ENCODE assay signal across 8 cellular contexts in the genomic region with DNA sequence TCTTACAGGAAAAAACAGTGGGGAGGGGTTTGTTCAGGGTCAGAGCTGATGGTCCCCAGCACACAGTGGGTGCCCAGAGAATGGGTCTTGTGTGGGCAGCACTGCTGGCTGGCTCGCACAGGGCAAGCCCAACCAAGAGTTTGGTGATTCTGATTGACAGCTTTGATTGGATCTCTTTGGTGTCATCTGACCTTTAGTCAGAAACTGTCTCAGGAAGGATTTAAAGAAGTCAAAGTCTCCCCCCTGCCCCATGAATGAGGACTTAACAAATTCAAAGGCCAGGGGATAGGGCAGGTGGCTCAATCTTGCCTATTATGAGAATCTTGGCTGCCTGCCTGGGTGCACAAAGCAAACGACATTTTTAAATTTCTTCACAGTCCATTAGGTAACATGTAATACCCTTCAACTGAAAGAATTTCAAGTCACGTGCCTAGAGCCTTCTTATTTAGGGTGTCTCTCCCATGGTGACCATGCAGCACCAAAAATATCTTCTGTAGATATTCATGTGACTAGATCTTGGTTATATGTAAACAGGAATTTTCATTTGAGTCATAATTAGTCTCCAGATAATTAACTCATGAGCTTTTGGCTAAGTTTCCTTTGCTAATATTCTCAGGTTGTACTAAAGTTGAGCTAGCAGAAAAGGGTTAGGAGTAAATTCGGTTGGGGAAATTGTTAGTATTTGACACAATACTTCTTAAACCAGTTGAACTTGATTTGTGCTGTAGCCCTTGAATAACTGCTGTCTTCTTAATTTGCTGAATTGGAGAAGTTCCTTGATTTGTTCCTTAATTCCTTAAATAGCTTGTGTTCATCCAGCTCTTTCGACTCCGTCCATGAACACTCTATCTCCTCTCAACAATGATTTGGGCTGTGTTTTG. TPM values are rescaled to one million over a fixed set of nuclear protein-coding genes. Genes with fewer than 3 reads are reported as not detected.
DNase-seq lines count a peak whose midpoint lies in the region; ATAC-seq and TF ChIP-seq lines count a peak whose summit lies in the region.

No MANE protein-coding gene starts in this region.

- H3K4me3 ChIP-seq in right lobe of liver, result no peak overlapping the region

- no peak for TF ChIP-seq CTCF in right lobe of liver (IDR thresholded peaks at IDR 0.05)
- no peak for TF ChIP-seq CTCF in GM10266 (IDR thresholded peaks at IDR 0.05; ENCODE audit: control insufficient read depth, insufficient read depth, low read depth, missing control alignments)

- H3K4me1 ChIP-seq in right lobe of liver, result peaks cover 2 to 74% (median 35%) of the 10 kb centered on the region in 4 donors

- no peaks in the 10 kb centered on the region for H3K27me3 ChIP-seq in right lobe of liver

- H3K27ac ChIP-seq in right lobe of liver, result peak overlapping the region; percentile 62 to 80 (median 77)

- ATAC-seq in right lobe of liver, result peak; percentile 28 to 61 (median 42)
- ATAC-seq in HG02938 (IDR thresholded peaks at IDR 0.05; ENCODE audit: unreplicated experiment), result no peak

- no peak for TF ChIP-seq POLR2A in right lobe of liver (IDR thresholded peaks at IDR 0.05)

- DNase-seq in AML-193 (lab: John Stamatoyannopoulos, UW), result peak; percentile 63 to 71
- DNase-seq in LHCN-M2 (ENCODE audit: low read depth), result peak; percentile 52
- DNase-seq in amniotic epithelial cell (ENCODE audit: low read depth), result peak; percentile 24
- peak; percentile 48 to 86 (median 65) for DNase-seq in right lobe of liver
- DNase-seq in NCI-H128 (lab: John Stamatoyannopoulos, UW; ENCODE audit: unreplicated experiment), result no peak
- DNase-seq in GM10266 (ENCODE audit: extremely low spot score), result no peak
- no peak for DNase-seq in effector CD8-positive, alpha-beta T cell (lab: John Stamatoyannopoulos, UW)

- intact Hi-C loops in right lobe of liver (cut with DNase I), result no loop called here

- no peaks in the 10 kb centered on the region for H3K9me3 ChIP-seq in right lobe of liver

- WGBS in right lobe of liver (ENCODE audit: insufficient coverage, low coverage, low lambda C conversion rate, missing lambda C conversion rate), result 26% methylated on average over 5 of the region's 6 CpGs

- H3K36me3 ChIP-seq in right lobe of liver, result no peaks in the 10 kb centered on the region

RNA-seq across cellular contexts. Expression of a gene that starts 54.5 kb away (rescaled TPM):
- total RNA-seq in LHCN-M2 (2014; rRNA removed) (121 and 123 TPM in 2 replicates), right lobe of liver (100 to 1,000 TPM in 5 of 6 experiments, 10 to 100 TPM in 1; 77.2 to 167 (median 119) TPM)
- 28.1 TPM for polyA plus RNA-seq in LHCN-M2 (2012)

Comparison
In these comparisons a context has a peak if more than half of its experiments do, and no peak if none do; other contexts are left out.
1. DNase-seq: peak in AML-193 (2 of 2), LHCN-M2 (single experiment), amniotic epithelial cell (single experiment) and right lobe of liver (3 of 3); none in NCI-H128 (single experiment), GM10266 (single experiment) and effector CD8-positive, alpha-beta T cell (single experiment).